ENCODE assay signal across 9 cellular contexts in genomic region chr10:44030132-44030531, GRCh38.
A peak's percentile ranks its signal among the peaks of the same experiment; 100 is the strongest.
DNase-seq lines count a peak whose midpoint lies in the region; ATAC-seq and TF ChIP-seq lines count a peak whose summit lies in the region.
"Had no signal": no experiment of that assay in that cellular context is flagged by ENCODE, and none has a peak within 500 bp of the region (broad histone marks: within the 10 kb centered on the region; RNA-seq: fewer than 3 reads in every experiment).

No MANE protein-coding gene starts in this region.

- BruUV-seq in MCF 10A (replicated peaks; lab: Mats Ljungman, UMichigan) = no TSS peak

- no peak overlapping the region for H4K91ac ChIP-seq in neuronal stem cell (ENCODE audit: low read depth, low read length, poor library complexity)

- H2BK12ac ChIP-seq in neuronal stem cell (ENCODE audit: low read length) = no peak overlapping the region

- no peak overlapping the region for H2BK120ac ChIP-seq in neuronal stem cell (ENCODE audit: low read depth, low read length)

- H3K4me2 ChIP-seq in neuronal stem cell (ENCODE audit: insufficient read depth, low read length, poor library complexity, severe bottlenecking) = no peak overlapping the region

- no peak overlapping the region for H3K4me3 ChIP-seq in neuronal stem cell (ENCODE audit: low read length in 2 of 2)

- H3K27me3 Mint-ChIP-seq in MCF 10A (ENCODE audit: insufficient read depth, unreplicated experiment) = peaks cover 28% of the 10 kb centered on the region

- POLR2A ChIA-PET in HEK293T (lab: Yijun Ruan, JAX) (no interaction called here), MCF 10A (lab: Yijun Ruan, JAX) (no interaction called here)

- no peaks in the 10 kb centered on the region for H3K9me3 Mint-ChIP-seq in MCF 10A (ENCODE audit: unreplicated experiment)

- H3K18ac ChIP-seq in neuronal stem cell (ENCODE audit: low read length) = peak overlapping the region; percentile 48

- no peak overlapping the region for H3K23ac ChIP-seq in neuronal stem cell (ENCODE audit: low read depth, low read length, poor library complexity)

- no peaks in the 10 kb centered on the region for H3K27me3 ChIP-seq in neuronal stem cell (ENCODE audit: control insufficient read depth in 3 of 3, insufficient read depth in 3 of 3, low read depth in 1 of 3, low read length in 3 of 3)

- intact Hi-C loops in MCF 10A (cut with micrococcal nuclease) = no loop called here

- no peaks in the 10 kb centered on the region for H3K36me3 ChIP-seq in neuronal stem cell (replicated peaks in 1 of 2; ENCODE audit: control insufficient read depth in 2 of 2, insufficient read depth in 2 of 2, low read length in 2 of 2)

- no peaks in the 10 kb centered on the region for H3K4me1 ChIP-seq in neuronal stem cell (ENCODE audit: control insufficient read depth in 2 of 2, insufficient read depth in 1 of 2, low read depth in 1 of 2, low read length in 2 of 2)

- H3K14ac ChIP-seq in neuronal stem cell (ENCODE audit: low read length) = no peak overlapping the region

- WGBS in neuronal stem cell (ENCODE audit: extremely low coverage in 2 of 2, insufficient read length in 2 of 2, insufficient replicate concordance in 1 of 2), 2 donors = no CpG with 5 or more reads among the region's 4 CpGs

- no peaks in the 10 kb centered on the region for H3K79me1 ChIP-seq in neuronal stem cell (ENCODE audit: low read depth, low read length)

- H4K8ac ChIP-seq in neuronal stem cell (ENCODE audit: low read depth, low read length) = no peak overlapping the region

- no peaks in the 10 kb centered on the region for H3K9me3 ChIP-seq in neuronal stem cell (replicated peaks in 1 of 2; ENCODE audit: control insufficient read depth in 2 of 2, insufficient read depth in 1 of 2, low read depth in 1 of 2, low read length in 2 of 2)

- ATAC-seq in HG02973 (IDR thresholded peaks at IDR 0.05; ENCODE audit: unreplicated experiment) (peak; percentile 83), HG03457 (IDR thresholded peaks at IDR 0.05; ENCODE audit: unreplicated experiment) (no peak)

- H3K4me3 Mint-ChIP-seq in MCF 10A (ENCODE audit: unreplicated experiment) = no peak overlapping the region

- H3K27ac ChIP-seq in neuronal stem cell (replicated peaks; ENCODE audit: low read length) = no peak overlapping the region
- H3K27ac ChIP-seq: 22Rv1 had no signal

- no peak overlapping the region for H2BK15ac ChIP-seq in neuronal stem cell (ENCODE audit: low read length)

- CTCF ChIA-PET in HEK293T (lab: Yijun Ruan, JAX) = no interaction called here
- CTCF ChIA-PET in MCF 10A (lab: Yijun Ruan, JAX) = interaction anchor here (0.7 kb wide), 1 partner anchor 10 kb away, joined by 3 read pairs; no protein-coding TSS in a partner anchor

- TF ChIP-seq CTCF in MCF 10A (IDR thresholded peaks at IDR 0.05; ENCODE audit: unreplicated experiment) = no peak

- no peak overlapping the region for H3K9ac ChIP-seq in neuronal stem cell (ENCODE audit: low read depth, low read length, poor library complexity)

- DNase-seq in DMS 273 (lab: John Stamatoyannopoulos, UW; ENCODE audit: unreplicated experiment) (peak; percentile 20), DMS 273 treated with DMSO at 0.1 percent for 48 hours (lab: John Stamatoyannopoulos, UW) (no peak), neuronal stem cell (ENCODE audit: low spot score) (no peak), HEK293T (ENCODE audit: extremely low spot score) (no peak), MCF 10A (ENCODE audit: unreplicated experiment) (no peak)
- DNase-seq in activated CD4-positive, alpha-beta T cell treated with anti-CD3 and anti-CD28 coated beads for 48 hours = peak; percentile 56

- H3K4ac ChIP-seq in neuronal stem cell (ENCODE audit: low read length) = no peak overlapping the region

- no peak overlapping the region for H2AK5ac ChIP-seq in neuronal stem cell (ENCODE audit: low read depth, low read length)

- H2BK5ac ChIP-seq in neuronal stem cell (ENCODE audit: low read length) = no peak overlapping the region

- H3K27ac Mint-ChIP-seq in MCF 10A (ENCODE audit: low read depth, unreplicated experiment) = no peak overlapping the region

- H3K4me1 Mint-ChIP-seq in MCF 10A (ENCODE audit: insufficient read depth, unreplicated experiment) = no peaks in the 10 kb centered on the region

- H3K36me3 Mint-ChIP-seq in MCF 10A (ENCODE audit: insufficient read depth, unreplicated experiment) = no peaks in the 10 kb centered on the region

- no peak overlapping the region for H2AFZ ChIP-seq in neuronal stem cell (ENCODE audit: low read length)

TF ChIP-seq in HEK293T, 16 proteins besides CTCF, POLR2A, EP300 and RAD21:
- no peak for TF ChIP-seq CTBP1 (IDR thresholded peaks at IDR 0.05; ENCODE audit: borderline replicate concordance)
- TF ChIP-seq TARDBP (IDR thresholded peaks at IDR 0.05) = no peak
- no peak for TF ChIP-seq SUZ12 (IDR thresholded peaks at IDR 0.05)
- TF ChIP-seq HDGF (IDR thresholded peaks at IDR 0.05; ENCODE audit: borderline replicate concordance) = no peak

Comparison
In these comparisons a context has a peak if more than half of its experiments do, and no peak if none do; other contexts are left out.
1. DNase-seq: peak in DMS 273 (single experiment) and activated CD4-positive, alpha-beta T cell treated with anti-CD3 and anti-CD28 coated beads for 48 hours (single experiment); none in DMS 273 treated with DMSO at 0.1 percent for 48 hours (single experiment), neuronal stem cell (single experiment), HEK293T (single experiment) and MCF 10A (single experiment).